ENCODE assay signal across 9 cellular contexts in genomic region chr15:88705769-88706165, GRCh38.
DNase-seq lines count a peak whose midpoint lies in the region; ATAC-seq, FAIRE-seq and TF ChIP-seq lines count a peak whose summit lies in the region.
"Had no signal": no experiment of that assay in that cellular context is flagged by ENCODE, and none has a peak within 500 bp of the region (broad histone marks: within the 10 kb centered on the region; RNA-seq: fewer than 3 reads in every experiment).

No MANE protein-coding gene starts in this region.

- H3K4me1 ChIP-seq in HepG2 (ENCODE audit: insufficient read depth, low read length) (peaks cover 10% of the 10 kb centered on the region; the same call in 1 of the 2 replicates), right lobe of liver (no peaks in the 10 kb centered on the region), endodermal cell (ENCODE audit: control insufficient read depth, insufficient read depth, low read length) (no peaks in the 10 kb centered on the region), aorta (ENCODE audit: control insufficient read depth in 1 of 2, insufficient read depth in 2 of 2, low read length in 2 of 2) (no peaks in the 10 kb centered on the region)

- no peak for TF ChIP-seq CTCF in HepG2 (CRISPR knock-in tag; IDR thresholded peaks at IDR 0.05)
- no peak for TF ChIP-seq CTCF in right lobe of liver (IDR thresholded peaks at IDR 0.05)
- no peak for TF ChIP-seq CTCF in endodermal cell (conservative IDR thresholded peaks at IDR 0.05)
- no peak for TF ChIP-seq CTCF in nephron (IDR thresholded peaks at IDR 0.05; ENCODE audit: unreplicated experiment in 3 of 3)
- TF ChIP-seq CTCF in WERI-Rb-1 (IDR thresholded peaks at IDR 0.05; ENCODE audit: low read depth, low read length): no peak

- H3K27me3 ChIP-seq in HepG2 (ENCODE audit: control insufficient read depth in 1 of 2, insufficient read depth in 2 of 2, low read length in 2 of 2) (peaks cover 3 to 41% of the 10 kb centered on the region in 2 experiments; a peak in 4 of 5 replicates), right lobe of liver (peaks cover 4 to 8% of the 10 kb centered on the region in 2 donors), endodermal cell (ENCODE audit: control insufficient read depth, insufficient read depth, low read length, poor library complexity, severe bottlenecking) (peaks cover 65% of the 10 kb centered on the region), aorta (ENCODE audit: control insufficient read depth in 1 of 2, insufficient read depth in 2 of 2, low read length in 1 of 2) (no peaks in the 10 kb centered on the region), WERI-Rb-1 (ENCODE audit: insufficient read depth, low read depth, severe bottlenecking) (no peaks in the 10 kb centered on the region)

- no peak overlapping the region for H2AFZ ChIP-seq in HepG2 (ENCODE audit: low read length)

- POLR2A ChIA-PET in HepG2 (lab: Yijun Ruan, JAX): no interaction called here

- H3K36me3 Mint-ChIP-seq in endodermal cell (ENCODE audit: low read depth): no peaks in the 10 kb centered on the region
- no peaks in the 10 kb centered on the region for H3K36me3 Mint-ChIP-seq in nephron (ENCODE audit: low read depth)

- CTCF ChIA-PET in HepG2 (lab: Yijun Ruan, JAX; ENCODE audit: low intra/inter-chr PET ratio, low total read pairs): no interaction called here

- no peaks in the 10 kb centered on the region for H3K79me2 ChIP-seq in HepG2 (ENCODE audit: insufficient read depth, low read length)

- TF ChIP-seq EP300 in HepG2 (IDR thresholded peaks at IDR 0.05; ENCODE audit: low read depth in 2 of 2, low read length in 2 of 2) (no peak), HepG2 (CRISPR knock-in tag; IDR thresholded peaks at IDR 0.05; ENCODE audit: borderline replicate concordance) (no peak)

- no peaks in the 10 kb centered on the region for H3K36me3 ChIP-seq in HepG2 (replicated peaks in 1 of 2; ENCODE audit: control insufficient read depth in 1 of 2, insufficient read depth in 2 of 2, low read length in 2 of 2)
- no peaks in the 10 kb centered on the region for H3K36me3 ChIP-seq in right lobe of liver
- H3K36me3 ChIP-seq in endodermal cell (ENCODE audit: control insufficient read depth, insufficient read depth, low read length): no peaks in the 10 kb centered on the region
- no peaks in the 10 kb centered on the region for H3K36me3 ChIP-seq in aorta (ENCODE audit: control insufficient read depth in 1 of 2, insufficient read depth in 2 of 2, low read length in 1 of 2)
- no peaks in the 10 kb centered on the region for H3K36me3 ChIP-seq in WERI-Rb-1

- ATAC-seq in HepG2 (no peak), right lobe of liver (no peak), aorta (ENCODE audit: low FRiP score) (peak; percentile 1)

- no TSS peak for BruUV-seq in HepG2 (replicated peaks; lab: Mats Ljungman, UMichigan)

- H3K9me3 ChIP-seq in HepG2 (ENCODE audit: low read length) (no peaks in the 10 kb centered on the region), right lobe of liver (no peaks in the 10 kb centered on the region), endodermal cell (ENCODE audit: control insufficient read depth, low read length) (no peaks in the 10 kb centered on the region), aorta (ENCODE audit: control insufficient read depth, low read length) (no peaks in the 10 kb centered on the region), WERI-Rb-1 (ENCODE audit: severe bottlenecking) (no peaks in the 10 kb centered on the region)

- H3K4me2 ChIP-seq in HepG2 (ENCODE audit: low read depth, low read length): peak overlapping the region; percentile 54; the same call in 1 of the 2 replicates

- H3K4me3 Mint-ChIP-seq in endodermal cell (peak overlapping the region; percentile 54), nephron (peak overlapping the region; percentile 57 to 73 (median 71))

- H3K27me3 Mint-ChIP-seq in endodermal cell (ENCODE audit: insufficient read depth): peaks cover 70% of the 10 kb centered on the region
- peaks cover 45% of the 10 kb centered on the region for H3K27me3 Mint-ChIP-seq in nephron (ENCODE audit: low read depth)

- 43% methylated on average over 11 of the region's 11 CpGs for WGBS in HepG2 (ENCODE audit: low lambda C conversion rate)
- WGBS in right lobe of liver (ENCODE audit: insufficient coverage, low coverage, low lambda C conversion rate, missing lambda C conversion rate): 20% methylated on average over 2 of the region's 11 CpGs
- 60 to 70% methylated on average over 1 to 11 of the region's 11 CpGs for WGBS in endodermal cell (ENCODE audit: insufficient coverage in 1 of 2, insufficient read length in 1 of 2), 2 experiments
- WGBS in aorta, 2 donors: 67% methylated on average over 11 of the region's 11 CpGs

- DNase-seq in HepG2 (ENCODE audit: low spot score) (no peak), right lobe of liver (no peak), endodermal cell (no peak), aorta (peak in 1 of 2 donors; percentile 43), WERI-Rb-1 (no peak), retina (no peak), DMS 273 (lab: John Stamatoyannopoulos, UW; ENCODE audit: unreplicated experiment) (no peak)
- DNase-seq: NCI-H2081 treated with DMSO at 0.1 percent for 48 hours had no signal

- TF ChIP-seq POLR2A in HepG2 (IDR thresholded peaks at IDR 0.05; ENCODE audit: insufficient read depth in 1 of 2, low read depth in 2 of 2, low read length in 2 of 2) (no peak), right lobe of liver (IDR thresholded peaks at IDR 0.05) (no peak)

- H3K4me3 ChIP-seq in HepG2 (replicated peaks in 1 of 3; ENCODE audit: insufficient read depth in 1 of 3, low read depth in 2 of 3, low read length in 3 of 3) (peak overlapping the region in 1 of 3 experiments; percentile 54; a peak in 1 of 6 replicates), right lobe of liver (peak overlapping the region in 1 of 3 donors; percentile 36), endodermal cell (ENCODE audit: low read length) (peak overlapping the region; percentile 73), aorta (ENCODE audit: low read length in 2 of 2) (no peak overlapping the region), WERI-Rb-1 (ENCODE audit: low read depth, low read length) (no peak overlapping the region)

- intact Hi-C loops in HepG2 (cut with micrococcal nuclease; ENCODE audit: unreplicated experiment) (no loop called here), right lobe of liver (cut with DNase I) (no loop called here), aorta (cut with DNase I) (loop anchor here (1.0 to 5.0 kb wide), 3 partner anchors 43 to 44 kb away; no protein-coding TSS in a partner anchor)

- no peaks in the 10 kb centered on the region for H4K20me1 ChIP-seq in HepG2 (ENCODE audit: insufficient read depth, low read length)

- in situ Hi-C loops in HepG2 (cut with HindIII; ENCODE audit: extremely low pct_ligation_motif_present, low pct_unique_long_range_greater_than_20kb): no loop called here

- H3K27ac ChIP-seq in HepG2 (ENCODE audit: extremely low read length, insufficient read depth, low read length) (no peak overlapping the region), right lobe of liver (no peak overlapping the region), endodermal cell (ENCODE audit: low read depth, low read length) (no peak overlapping the region), aorta (ENCODE audit: low read depth in 1 of 2, low read length in 2 of 2) (peak overlapping the region in 1 of 2 donors; percentile 91), WERI-Rb-1 (no peak overlapping the region)

- H3K9me3 Mint-ChIP-seq in endodermal cell (no peaks in the 10 kb centered on the region), nephron (no peaks in the 10 kb centered on the region)

- no peak for FAIRE-seq in HepG2 (lab: Jason Lieb, UNC)

- no peak overlapping the region for H3K9ac ChIP-seq in HepG2 (ENCODE audit: insufficient read depth, low read depth, low read length)
- H3K9ac ChIP-seq in endodermal cell (ENCODE audit: extremely low read depth, low read length, poor library complexity, severe bottlenecking): no peak overlapping the region

- H3K4me1 Mint-ChIP-seq in endodermal cell (peaks cover 3% of the 10 kb centered on the region), nephron (peaks cover 9% of the 10 kb centered on the region)

- H3K27ac Mint-ChIP-seq in endodermal cell (no peak overlapping the region), nephron (no peak overlapping the region)

- TF ChIP-seq RAD21 in HepG2 (CRISPR knock-in tag; IDR thresholded peaks at IDR 0.05): no peak

TF ChIP-seq in HepG2, 621 proteins besides CTCF, POLR2A, EP300 and RAD21:
- TF ChIP-seq ZNF720 (CRISPR knock-in tag; IDR thresholded peaks at IDR 0.05): no peak
- TF ChIP-seq HDAC6 (IDR thresholded peaks at IDR 0.05; ENCODE audit: low read depth, low read length): no peak
- TF ChIP-seq, protein P1, sequence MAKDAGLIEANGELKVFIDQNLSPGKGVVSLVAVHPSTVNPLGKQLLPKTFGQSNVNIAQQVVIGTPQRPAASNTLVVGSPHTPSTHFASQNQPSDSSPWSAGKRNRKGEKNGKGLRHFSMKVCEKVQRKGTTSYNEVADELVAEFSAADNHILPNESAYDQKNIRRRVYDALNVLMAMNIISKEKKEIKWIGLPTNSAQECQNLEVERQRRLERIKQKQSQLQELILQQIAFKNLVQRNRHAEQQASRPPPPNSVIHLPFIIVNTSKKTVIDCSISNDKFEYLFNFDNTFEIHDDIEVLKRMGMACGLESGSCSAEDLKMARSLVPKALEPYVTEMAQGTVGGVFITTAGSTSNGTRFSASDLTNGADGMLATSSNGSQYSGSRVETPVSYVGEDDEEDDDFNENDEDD (CRISPR knock-in tag; IDR thresholded peaks at IDR 0.05; ENCODE audit: borderline replicate concordance): no peak
- no peak for TF ChIP-seq TBL1XR1 (IDR thresholded peaks at IDR 0.05; ENCODE audit: borderline replicate concordance, low read length, partially characterized antibody)

Comparison
In these comparisons a context has a peak if more than half of its experiments do, and no peak if none do; other contexts are left out.
1. intact Hi-C loops: an anchor here in aorta (1.0 to 5.0 kb wide); none called in HepG2 and right lobe of liver.